35 cellular contexts compared by ENCODE assay signal in genomic region chr6:156597130-156597529, GRCh38.
"Had no signal": no experiment of that assay in that cellular context is flagged by ENCODE, and none has a peak within 500 bp of the region (broad histone marks: within the 10 kb centered on the region; RNA-seq: fewer than 3 reads in every experiment).

No MANE protein-coding gene starts in this region.

- H3K36me3 ChIP-seq: adrenal gland, ascending aorta, cardiac muscle cell, WERI-Rb-1 had no signal

- H3K9me3 Mint-ChIP-seq: activated CD4-positive, alpha-beta memory T cell treated with anti-CD3 and anti-CD28 coated beads for 36 hours; activated CD4-positive, alpha-beta T cell treated with anti-CD3 and anti-CD28 coated beads, Interleukin-2, amount 10 ng/mL, durations not matched to agents 24 days and 14 days; activated CD8-positive, alpha-beta T cell treated with anti-CD3 and anti-CD28 coated beads for 36 hours; activated naive CD4-positive, alpha-beta T cell treated with anti-CD3 and anti-CD28 coated beads for 36 hours; activated naive CD4-positive, alpha-beta T cell treated with anti-CD3 and anti-CD28 coated beads, Interleukin-2, amount 50 U/mL, for 72 hours; activated naive CD8-positive, alpha-beta T cell treated with anti-CD3 and anti-CD28 coated beads for 36 hours; activated T-cell treated with anti-CD3 and anti-CD28 coated beads, Interleukin-2, amount 50 U/mL, for 4 hours; activated T-cell treated with anti-CD3 and anti-CD28 coated beads, Interleukin-2, amount 50 U/mL, for 72 hours; activated T-helper 1 cell treated with anti-CD3 and anti-CD28 coated beads, Interleukin-12 subunit alpha, Interleukin-12 subunit beta, Interleukin-2, Interleukin-4 antibody, amounts not matched to agents 30 ng/mL and 10 ng/mL and 1 ng/mL, durations not matched to agents 14 hours and 24 hours and 36 hours; activated T-helper 17 cell treated with anti-CD3 and anti-CD28 coated beads, Interleukin-2, amount 50 U/mL, for 72 hours; brain; central memory CD8-positive, alpha-beta T cell; T-cell; T-helper 2 cell treated with Interferon-gamma antibody and Interleukin-4, amounts not matched to agents 5 μg/mL and 100 μg/mL, for 36 hours had no signal

- H3K4me1 ChIP-seq: adrenal gland, ascending aorta had no signal

- H3K27ac ChIP-seq: adrenal gland, ascending aorta, cardiac muscle cell, WERI-Rb-1 had no signal

- H3K4me3 Mint-ChIP-seq: activated B cell treated with CpG ODN at 0.5 μM for 24 hours; activated CD4-positive, alpha-beta memory T cell treated with anti-CD3 and anti-CD28 coated beads for 36 hours; activated CD4-positive, alpha-beta T cell treated with anti-CD3 and anti-CD28 coated beads, Interleukin-2, amount 10 ng/mL, durations not matched to agents 24 days and 14 days; activated CD8-positive, alpha-beta T cell treated with anti-CD3 and anti-CD28 coated beads for 36 hours; activated naive CD4-positive, alpha-beta T cell treated with anti-CD3 and anti-CD28 coated beads for 36 hours; activated naive CD8-positive, alpha-beta T cell treated with anti-CD3 and anti-CD28 coated beads for 36 hours; activated T-cell treated with anti-CD3 and anti-CD28 coated beads, Interleukin-2, amount 50 U/mL, for 4 hours; activated T-cell treated with anti-CD3 and anti-CD28 coated beads, Interleukin-2, amount 50 U/mL, for 72 hours; activated T-helper 1 cell treated with anti-CD3 and anti-CD28 coated beads, Interleukin-12 subunit alpha, Interleukin-12 subunit beta, Interleukin-2, Interleukin-4 antibody, amounts not matched to agents 30 ng/mL and 10 ng/mL and 1 ng/mL, durations not matched to agents 14 hours and 24 hours and 36 hours; activated T-helper 17 cell treated with anti-CD3 and anti-CD28 coated beads, Interleukin-2, amount 50 U/mL, for 72 hours; brain; central memory CD8-positive, alpha-beta T cell; T-cell; T-helper 2 cell treated with Interferon-gamma antibody and Interleukin-4, amounts not matched to agents 5 μg/mL and 100 μg/mL, for 36 hours had no signal

- ATAC-seq: activated CD8-positive, alpha-beta T cell treated with anti-CD3 and anti-CD28 coated beads for 36 hours; activated naive CD4-positive, alpha-beta T cell treated with anti-CD3 and anti-CD28 coated beads, Interleukin-2, amount 50 U/mL, for 72 hours; activated T-cell treated with anti-CD3 and anti-CD28 coated beads, Interleukin-2, amount 50 U/mL, for 4 hours; activated T-cell treated with anti-CD3 and anti-CD28 coated beads, Interleukin-2, amount 50 U/mL, for 72 hours; activated T-helper 17 cell treated with anti-CD3 and anti-CD28 coated beads, Interleukin-2, amount 50 U/mL, for 72 hours; T-cell had no signal

- H3K4me1 Mint-ChIP-seq: activated CD4-positive, alpha-beta T cell treated with anti-CD3 and anti-CD28 coated beads, Interleukin-2, amount 10 ng/mL, durations not matched to agents 24 days and 14 days; activated T-helper 17 cell treated with anti-CD3 and anti-CD28 coated beads, Interleukin-2, amount 50 U/mL, for 72 hours; central memory CD8-positive, alpha-beta T cell; T-cell had no signal

- H3K27me3 ChIP-seq: adrenal gland, ascending aorta, cardiac muscle cell had no signal

- H3K27me3 Mint-ChIP-seq: activated naive CD8-positive, alpha-beta T cell treated with anti-CD3 and anti-CD28 coated beads for 36 hours had no signal

- H3K9me3 ChIP-seq: adrenal gland, ascending aorta had no signal

- H3K27ac Mint-ChIP-seq: activated B cell treated with CpG ODN at 0.5 μM for 24 hours; activated CD4-positive, alpha-beta memory T cell treated with anti-CD3 and anti-CD28 coated beads for 36 hours; activated CD4-positive, alpha-beta T cell treated with anti-CD3 and anti-CD28 coated beads, Interleukin-2, amount 10 ng/mL, durations not matched to agents 24 days and 14 days; activated CD8-positive, alpha-beta T cell treated with anti-CD3 and anti-CD28 coated beads for 36 hours; activated naive CD4-positive, alpha-beta T cell treated with anti-CD3 and anti-CD28 coated beads for 36 hours; activated naive CD4-positive, alpha-beta T cell treated with anti-CD3 and anti-CD28 coated beads, Interleukin-2, amount 50 U/mL, for 72 hours; activated naive CD8-positive, alpha-beta T cell treated with anti-CD3 and anti-CD28 coated beads for 36 hours; activated T-cell treated with anti-CD3 and anti-CD28 coated beads, Interleukin-2, amount 50 U/mL, for 72 hours; activated T-helper 1 cell treated with anti-CD3 and anti-CD28 coated beads, Interleukin-12 subunit alpha, Interleukin-12 subunit beta, Interleukin-2, Interleukin-4 antibody, amounts not matched to agents 30 ng/mL and 10 ng/mL and 1 ng/mL, durations not matched to agents 14 hours and 24 hours and 36 hours; activated T-helper 17 cell treated with anti-CD3 and anti-CD28 coated beads, Interleukin-2, amount 50 U/mL, for 72 hours; brain; T-cell; T-helper 2 cell treated with Interferon-gamma antibody and Interleukin-4, amounts not matched to agents 5 μg/mL and 100 μg/mL, for 36 hours had no signal

- H3K36me3 Mint-ChIP-seq: activated CD4-positive, alpha-beta memory T cell treated with anti-CD3 and anti-CD28 coated beads for 36 hours; activated naive CD4-positive, alpha-beta T cell treated with anti-CD3 and anti-CD28 coated beads, Interleukin-2, amount 50 U/mL, for 72 hours; activated naive CD8-positive, alpha-beta T cell treated with anti-CD3 and anti-CD28 coated beads for 36 hours; brain; T-cell had no signal

- DNase-seq: activated B cell treated with CpG ODN at 0.5 μM for 24 hours; activated CD4-positive, alpha-beta memory T cell treated with anti-CD3 and anti-CD28 coated beads for 36 hours; activated CD4-positive, alpha-beta T cell treated with anti-CD3 and anti-CD28 coated beads for 4 hours; activated CD4-positive, alpha-beta T cell treated with anti-CD3 and anti-CD28 coated beads, Interleukin-2, amount 10 ng/mL, durations not matched to agents 24 days and 14 days; activated CD4-positive, alpha-beta T cell treated with anti-CD3 and anti-CD28 coated beads, Interleukin-2, amount 50 U/mL, for 1 hour; activated CD4-positive, alpha-beta T cell treated with anti-CD3 and anti-CD28 coated beads, Interleukin-2, amount 50 U/mL, for 4 hours; activated CD4-positive, CD25-positive, alpha-beta regulatory T cell treated with anti-CD3 and anti-CD28 coated beads, Interleukin-2, amount 50 U/mL, for 72 hours; activated CD8-positive, alpha-beta memory T cell treated with anti-CD3 and anti-CD28 coated beads, Interleukin-2, amount 50 U/mL, for 4 hours; activated CD8-positive, alpha-beta T cell treated with anti-CD3 and anti-CD28 coated beads for 36 hours; activated effector memory CD4-positive, alpha-beta T cell treated with anti-CD3 and anti-CD28 coated beads, Interleukin-2, amount 50 U/mL, for 16 hours; activated gamma-delta T cell treated with Interleukin-2 at 50 U/mL for 16 hours; activated naive CD4-positive, alpha-beta T cell; activated naive CD4-positive, alpha-beta T cell treated with anti-CD3 and anti-CD28 coated beads for 36 hours; activated naive CD4-positive, alpha-beta T cell treated with anti-CD3 and anti-CD28 coated beads, Interleukin-2, amount 50 U/mL, for 16 hours; activated naive CD8-positive, alpha-beta T cell treated with anti-CD3 and anti-CD28 coated beads for 36 hours; activated T-cell treated with anti-CD3 and anti-CD28 coated beads for 4 hours; activated T-cell treated with anti-CD3 and anti-CD28 coated beads, Interleukin-2, amount 50 U/mL, for 1 hour; activated T-cell treated with anti-CD3 and anti-CD28 coated beads, Interleukin-2, amount 50 U/mL, for 4 hours; activated T-cell treated with anti-CD3 and anti-CD28 coated beads, Interleukin-2, amount 50 U/mL, for 72 hours; adrenal gland; amniotic stem cell; caudate nucleus; cerebellar nuclear complex; T-cell; T-helper 2 cell; T-helper 9 cell; WERI-Rb-1 had no signal

- H3K4me3 ChIP-seq: adrenal gland, ascending aorta, cardiac muscle cell had no signal
